20 cellular contexts compared by ENCODE assay signal in genomic region chr13:107322228-107322627, GRCh38.
"Had no signal": no experiment of that assay in that cellular context is flagged by ENCODE, and none has a peak within 500 bp of the region (broad histone marks: within the 10 kb centered on the region; RNA-seq: fewer than 3 reads in every experiment).

No MANE protein-coding gene starts in this region.

- H3K27me3 ChIP-seq: breast epithelium, gastrocnemius medialis, hepatocyte, ovary, uterus had no signal

- DNase-seq: activated B cell treated with CpG ODN at 0.5 μM for 24 hours; activated CD4-positive, alpha-beta T cell treated with anti-CD3 and anti-CD28 coated beads, Interleukin-2, amount 50 U/mL, for 1 hour; activated CD8-positive, alpha-beta T cell treated with anti-CD3 and anti-CD28 coated beads for 36 hours; activated gamma-delta T cell treated with Interleukin-2 at 50 U/mL for 16 hours; activated naive CD8-positive, alpha-beta T cell treated with anti-CD3 and anti-CD28 coated beads, Interleukin-2, amount 50 U/mL, for 24 hours; activated T-cell treated with anti-CD3 and anti-CD28 coated beads, Interleukin-2, amount 50 U/mL, for 4 hours; effector CD4-positive, alpha-beta T cell; gastrocnemius medialis; left colon; mammary epithelial cell; ovary; retina; stimulated activated CD4-positive, alpha-beta T cell treated with anti-CD3 and anti-CD28 coated beads, Interleukin-4, amount 100 ng/mL, for 24 hours; uterus had no signal

- H3K79me2 ChIP-seq: hepatocyte had no signal

- H3K9me3 ChIP-seq: breast epithelium, gastrocnemius medialis, ovary, uterus had no signal

- H3K36me3 ChIP-seq: breast epithelium, gastrocnemius medialis, ovary, uterus had no signal

- H3K4me1 ChIP-seq: breast epithelium, gastrocnemius medialis, uterus had no signal

- ATAC-seq: activated CD8-positive, alpha-beta T cell treated with anti-CD3 and anti-CD28 coated beads for 36 hours; activated naive CD8-positive, alpha-beta T cell treated with anti-CD3 and anti-CD28 coated beads, Interleukin-2, amount 50 U/mL, for 24 hours; activated T-cell treated with anti-CD3 and anti-CD28 coated beads, Interleukin-2, amount 50 U/mL, for 4 hours; activated T-helper 17 cell treated with anti-CD3 and anti-CD28 coated beads, Interleukin-2, amount 50 U/mL, for 72 hours; gastrocnemius medialis; left colon; sciatic nerve; stimulated activated effector memory CD8-positive, alpha-beta T cell treated with anti-CD3 and anti-CD28 coated beads, Interleukin-12 subunit alpha, Interleukin-12 subunit beta, amount 100 ng/mL, for 72 hours had no signal

- H3K27ac ChIP-seq: breast epithelium, gastrocnemius medialis, hepatocyte, ovary, skin epidermis, uterus had no signal

- H2AFZ ChIP-seq: hepatocyte had no signal

- H3K4me3 ChIP-seq: breast epithelium, gastrocnemius medialis, hepatocyte, ovary, skin epidermis, uterus had no signal

- H3K4me2 ChIP-seq: hepatocyte had no signal
